ENCODE assay signal across 20 cellular contexts in genomic region chr1:11780380-11781147, GRCh38. TPM values are rescaled to one million over a fixed set of nuclear protein-coding genes. Genes with fewer than 3 reads are reported as not detected.
DNase-seq lines count a peak whose midpoint lies in the region; ATAC-seq, FAIRE-seq and TF ChIP-seq lines count a peak whose summit lies in the region.
"Had no signal": no experiment of that assay in that cellular context is flagged by ENCODE, and none has a peak within 500 bp of the region (broad histone marks: within the 10 kb centered on the region; RNA-seq: fewer than 3 reads in every experiment).

No MANE protein-coding gene starts in this region.

- no peak overlapping the region for H3K4me3 ChIP-seq in right cardiac atrium (ENCODE audit: low read length)
- no peak overlapping the region for H3K4me3 ChIP-seq in HEK293 (ENCODE audit: low read depth, low read length)
- H3K4me3 ChIP-seq in H1 (ENCODE audit: extremely low read depth in 1 of 4, insufficient read depth in 2 of 4, low read depth in 3 of 4, low read length in 4 of 4) = no peak overlapping the region
- no peak overlapping the region for H3K4me3 ChIP-seq in neural progenitor cell
- no peak overlapping the region for H3K4me3 ChIP-seq in dorsolateral prefrontal cortex
- H3K4me3 ChIP-seq: A549 had no signal

- no peak overlapping the region for H3K18ac ChIP-seq in H1 (ENCODE audit: extremely low read depth, low read length)

- H3K4me2 ChIP-seq in H1 (ENCODE audit: insufficient read depth in 1 of 2, low read depth in 2 of 2, low read length in 2 of 2) = no peak overlapping the region
- H3K4me2 ChIP-seq in neural progenitor cell = no peak overlapping the region
- H3K4me2 ChIP-seq: A549 had no signal

- peaks cover 7% of the 10 kb centered on the region for H3K4me1 Mint-ChIP-seq in neural progenitor cell

- peaks cover 4% of the 10 kb centered on the region for H3K27me3 Mint-ChIP-seq in neural progenitor cell (ENCODE audit: insufficient read depth, low read depth)

- no peak overlapping the region for H2BK5ac ChIP-seq in H1 (ENCODE audit: low read depth, low read length)

- H4K20me1 ChIP-seq in H1 (replicated peaks in 1 of 2; ENCODE audit: control insufficient read depth in 1 of 2, insufficient read depth in 2 of 2, low read length in 2 of 2) (no peaks in the 10 kb centered on the region), neural progenitor cell (ENCODE audit: low read depth) (no peaks in the 10 kb centered on the region)

- H3K4ac ChIP-seq in H1 (replicated peaks; ENCODE audit: insufficient read length, low read depth, low read length) = no peak overlapping the region

- no peaks in the 10 kb centered on the region for H3K27me3 ChIP-seq in right cardiac atrium (ENCODE audit: control insufficient read depth, insufficient read depth)
- H3K27me3 ChIP-seq in H1 (replicated peaks in 1 of 4; ENCODE audit: control insufficient read depth in 3 of 4, extremely low read depth in 1 of 4, insufficient read depth in 3 of 4, low read length in 3 of 4) = no peaks in the 10 kb centered on the region
- H3K27me3 ChIP-seq in neural progenitor cell = no peaks in the 10 kb centered on the region
- H3K27me3 ChIP-seq in dorsolateral prefrontal cortex = no peaks in the 10 kb centered on the region
- H3K27me3 ChIP-seq: BE2C had no signal

- no peak overlapping the region for H2BK20ac ChIP-seq in H1 (ENCODE audit: low read length)

- H2AFZ ChIP-seq in H1 (ENCODE audit: low read length) (no peak overlapping the region), neural progenitor cell (replicated peaks) (no peak overlapping the region)

- H3K27ac ChIP-seq in right cardiac atrium (ENCODE audit: low read length) = no peak overlapping the region
- H3K27ac ChIP-seq in HEK293 (ENCODE audit: extremely low read depth, low read depth, low read length) = no peak overlapping the region
- H3K27ac ChIP-seq in H1 (ENCODE audit: low read depth, low read length) = no peak overlapping the region
- H3K27ac ChIP-seq in neural progenitor cell = no peak overlapping the region
- H3K27ac ChIP-seq in dorsolateral prefrontal cortex = no peak overlapping the region
- H3K27ac ChIP-seq: A549 had no signal

- ATAC-seq in right cardiac atrium (no peak), Right ventricle myocardium superior (ENCODE audit: poor library complexity) (no peak), GM18502 (IDR thresholded peaks at IDR 0.05; ENCODE audit: poor library complexity, unreplicated experiment) (no peak)
- ATAC-seq: A549; CD8-positive, alpha-beta T cell; HCT116 had no signal

- no peak overlapping the region for H4K5ac ChIP-seq in H1 (ENCODE audit: insufficient read length, low read depth, low read length)

- H3K9ac ChIP-seq in H1 (replicated peaks in 1 of 4; ENCODE audit: extremely low read depth in 1 of 4, low read depth in 3 of 4, low read length in 3 of 4) (no peak overlapping the region), neural progenitor cell (no peak overlapping the region)

- no peak overlapping the region for H3K23ac ChIP-seq in H1 (ENCODE audit: insufficient read length)

- no peak overlapping the region for H3K27ac Mint-ChIP-seq in neural progenitor cell
- H3K27ac Mint-ChIP-seq: CD8-positive, alpha-beta T cell had no signal

- no peak for TF ChIP-seq CTCF in HEK293 (tag by site-specific recombination; IDR thresholded peaks at IDR 0.05)
- no peak for TF ChIP-seq CTCF in H1 (IDR thresholded peaks at IDR 0.05; ENCODE audit: control extremely low read depth in 1 of 3, insufficient read depth in 1 of 3, low read depth in 1 of 3, low read length in 3 of 3)
- TF ChIP-seq CTCF in neural progenitor cell (IDR thresholded peaks at IDR 0.05) = no peak
- TF ChIP-seq CTCF in dorsolateral prefrontal cortex (IDR thresholded peaks at IDR 0.05 in 54 of 56, conservative IDR thresholded peaks at IDR 0.05 in 2 of 56; ENCODE audit: low read depth in 1 of 56, partially characterized antibody in 56 of 56) = no peak

- H4K91ac ChIP-seq in H1 (replicated peaks; ENCODE audit: insufficient read length, low read length) = no peak overlapping the region

- no peak for TF ChIP-seq EP300 in H1 (IDR thresholded peaks at IDR 0.05; ENCODE audit: borderline replicate concordance in 1 of 2, low read depth in 2 of 2, low read length in 2 of 2)

- no peak overlapping the region for H2BK15ac ChIP-seq in H1 (ENCODE audit: low read length)

- no peak for TF ChIP-seq POLR2A in H1 (IDR thresholded peaks at IDR 0.05; ENCODE audit: control extremely low read depth in 1 of 2, low read depth in 2 of 2, low read length in 2 of 2)

- intact Hi-C loops in right cardiac atrium (cut with DNase I) = no loop called here
- intact Hi-C loops in Right ventricle myocardium superior (cut with DNase I) = loop anchor here (10.0 kb wide), 1 partner anchor 46 kb away; the partner anchor contains the start of gene AGTRAP
- intact Hi-C loops in dorsolateral prefrontal cortex (cut with DNase I) = no loop called here

- H3K14ac ChIP-seq in H1 (ENCODE audit: insufficient read length) = no peak overlapping the region

- POLR2A ChIA-PET in HEK293 (lab: Yijun Ruan, JAX) = no interaction called here
- POLR2A ChIA-PET in H1 (lab: Charles Lee; ENCODE audit: partially characterized antibody) = interaction anchor here (1.0 to 1.4 kb wide), 3 partner anchors 8 to 17 kb away, joined by 3 read pairs; no protein-coding TSS in a partner anchor

- WGBS in right cardiac atrium = 79% methylated on average over 10 of the region's 10 CpGs
- WGBS in H1 (ENCODE audit: extremely low coverage in 1 of 2, insufficient coverage in 1 of 2, insufficient read length in 1 of 2, insufficient replicate concordance in 2 of 2, low coverage in 1 of 2, low lambda C conversion rate in 2 of 2, missing lambda C conversion rate in 1 of 2), 2 experiments = 85% methylated on average over 7 of the region's 10 CpGs; no CpG with 5 or more reads in 1 of the 2 experiments

- TF ChIP-seq RAD21 in H1 (IDR thresholded peaks at IDR 0.05 in 1 of 2, conservative IDR thresholded peaks at IDR 0.05 in 1 of 2; ENCODE audit: low read depth in 2 of 2, low read length in 2 of 2) = no peak

- no peak overlapping the region for H3K4me3 Mint-ChIP-seq in neural progenitor cell
- H3K4me3 Mint-ChIP-seq: CD14-positive monocyte; CD8-positive, alpha-beta T cell had no signal

- H3K79me2 ChIP-seq in H1 (ENCODE audit: control insufficient read depth in 1 of 2, insufficient read depth in 2 of 2, low read length in 2 of 2) (no peaks in the 10 kb centered on the region), neural progenitor cell (ENCODE audit: low read depth) (no peaks in the 10 kb centered on the region)

- H2AK5ac ChIP-seq in H1 (ENCODE audit: low read depth, low read length) = no peak overlapping the region

- H3K9me3 Mint-ChIP-seq in neural progenitor cell = no peaks in the 10 kb centered on the region
- H3K9me3 Mint-ChIP-seq: CD8-positive, alpha-beta T cell had no signal

- CTCF ChIA-PET in HEK293 (lab: Yijun Ruan, JAX) (no interaction called here), H1 (lab: Charles Lee; ENCODE audit: partially characterized antibody) (interaction anchor here (0.6 to 2.9 kb wide), 7 partner anchors 14 to 208 kb away, joined by 3 to 8 read pairs (median 3); partner anchors contain the start of gene AGTRAP)

- H3K36me3 Mint-ChIP-seq in neural progenitor cell = no peaks in the 10 kb centered on the region
- H3K36me3 Mint-ChIP-seq: CD14-positive monocyte; CD8-positive, alpha-beta T cell had no signal

- H3K9me3 ChIP-seq in right cardiac atrium (ENCODE audit: control insufficient read depth, low read length) (no peaks in the 10 kb centered on the region), HEK293 (ENCODE audit: control insufficient read depth, insufficient read depth, low read depth, low read length) (no peaks in the 10 kb centered on the region), H1 (ENCODE audit: insufficient read depth in 2 of 2, low read depth in 1 of 2, low read length in 1 of 2) (no peaks in the 10 kb centered on the region), neural progenitor cell (ENCODE audit: low read depth) (no peaks in the 10 kb centered on the region)
- H3K9me3 ChIP-seq: A549, BE2C had no signal

- FAIRE-seq in H1 (lab: Jason Lieb, UNC) = no peak
- FAIRE-seq: A549, D721Med, H54 had no signal

- no peaks in the 10 kb centered on the region for H3K79me1 ChIP-seq in H1 (ENCODE audit: low read depth, low read length)

- no peak overlapping the region for H3K56ac ChIP-seq in H1 (replicated peaks; ENCODE audit: insufficient read length, low read depth, low read length)

- H2BK120ac ChIP-seq in H1 (replicated peaks; ENCODE audit: low read depth, low read length) = no peak overlapping the region

- peak in 2 of 3 donors; percentile 12 to 33 for DNase-seq in right cardiac atrium
- DNase-seq in Right ventricle myocardium superior = no peak
- DNase-seq in H1 (ENCODE audit: low read depth in 1 of 2, low spot score in 2 of 2) = no peak
- peak; percentile 13 for DNase-seq in neural progenitor cell (ENCODE audit: low spot score)
- DNase-seq in dorsolateral prefrontal cortex = no peak
- no peak for DNase-seq in C1 segment of cervical spinal cord (lab: John Stamatoyannopoulos, UW)
- DNase-seq: BE2C; CD8-positive, alpha-beta T cell; COR-L47; DMS153; DMS79 treated with DMSO at 0.1 percent for 48 hours; GF-D8 had no signal

- H2BK12ac ChIP-seq in H1 (ENCODE audit: low read depth, low read length) = 0 out of 2 replicates have a peak overlapping the region, but pooled peaks have one; percentile 84

- peaks cover 2% of the 10 kb centered on the region for H3K4me1 ChIP-seq in right cardiac atrium (ENCODE audit: control insufficient read depth, insufficient read depth, low read length)
- no peaks in the 10 kb centered on the region for H3K4me1 ChIP-seq in HEK293 (ENCODE audit: control insufficient read depth, insufficient read depth, low read length)
- peaks cover 0 to 14% (median 9%) of the 10 kb centered on the region in 4 experiments; a peak in 6 of 7 replicates for H3K4me1 ChIP-seq in H1 (replicated peaks in 1 of 4; ENCODE audit: control insufficient read depth in 3 of 4, insufficient read depth in 4 of 4, low read length in 3 of 4)
- peaks cover 3% of the 10 kb centered on the region for H3K4me1 ChIP-seq in neural progenitor cell
- H3K4me1 ChIP-seq: A549, BE2C had no signal

- no peak overlapping the region for H4K8ac ChIP-seq in H1 (ENCODE audit: extremely low read depth, insufficient read depth, low read length)

- peaks cover 3% of the 10 kb centered on the region for H3F3A ChIP-seq in neural progenitor cell (ENCODE audit: low read depth)

- no peaks in the 10 kb centered on the region for H3K36me3 ChIP-seq in HEK293 (ENCODE audit: control insufficient read depth in 2 of 2, insufficient read depth in 1 of 2, low read length in 2 of 2)
- H3K36me3 ChIP-seq in H1 (ENCODE audit: control insufficient read depth in 2 of 4, insufficient read depth in 4 of 4, low read length in 3 of 4) = no peaks in the 10 kb centered on the region
- H3K36me3 ChIP-seq in neural progenitor cell = no peaks in the 10 kb centered on the region
- H3K36me3 ChIP-seq: BE2C had no signal

- H3K23me2 ChIP-seq in H1 (ENCODE audit: low read depth, low read length) = no peaks in the 10 kb centered on the region

RNA-seq across cellular contexts. Expression of gene C1orf167, which starts 18.6 kb away (rescaled TPM):
- total RNA-seq in right cardiac atrium = 1 to 10 TPM; 1.3 to 2.7 (median 2.0) TPM
- polyA plus RNA-seq in right cardiac atrium = 4.0 TPM
- total RNA-seq in Right ventricle myocardium superior = 2.7 TPM
- total RNA-seq in H1 (2021; fragmentation: NEBNext Ultra II Directional; extraction: Animal tissue kit (Norgen Biotek cat#: 25700)) = 0.90 and 1.3 TPM in 2 replicates
- polyA plus RNA-seq in H1 (2011; rRNA removed) = 0.67 and 0.70 TPM in 2 replicates
- polyA plus RNA-seq in H1 (2011; cell fraction: cytosol; rRNA removed) = 1.0 TPM
- polyA plus RNA-seq in H1 (2011; cell fraction: nucleus; rRNA removed) = 1.4 TPM
- polyA plus RNA-seq in H1 (2012, experiment 1 of 2) = 0.52 to 4.1 TPM (median 1.8 TPM) in 4 replicates
- polyA plus RNA-seq in H1 (2012, experiment 2 of 2) = 0.43 TPM
- 0.69 TPM for polyA plus RNA-seq in H1 (2013, experiment 1 of 2)
- polyA plus RNA-seq in H1 (2013, experiment 2 of 2) = 0.64 TPM
- polyA minus RNA-seq in H1 (2011; rRNA and poly(A)+ RNA removed) = 0.22 and 0.47 TPM in 2 replicates
- not detected for polyA minus RNA-seq in H1 (2011; cell fraction: cytosol; rRNA and poly(A)+ RNA removed)
- 1.2 TPM for polyA minus RNA-seq in H1 (2011; cell fraction: nucleus; rRNA and poly(A)+ RNA removed)
- 0.22 TPM in 1 of 2 replicates, not detected in the other for total RNA-seq in neural progenitor cell (ENCODE audit: low replicate concordance)
- 1 to 10 TPM in 2 of 120 experiments, under 1 TPM in 23, not detected in 95; 0.14 to 1.8 (median 0.57) TPM for total RNA-seq in dorsolateral prefrontal cortex
- total RNA-seq: CD8-positive, alpha-beta T cell; HT1080 had no signal
- polyA plus RNA-seq: A549, CD14-positive monocyte had no signal

RNA-seq across cellular contexts. Expression of gene MTHFR, which starts 25.2 kb away (rescaled TPM):
- 10 to 100 TPM; 46.6 to 75.2 (median 58.9) TPM for total RNA-seq in right cardiac atrium
- polyA plus RNA-seq in right cardiac atrium = 36.7 TPM
- total RNA-seq in Right ventricle myocardium superior = 34.6 TPM
- total RNA-seq in H1 (2021; fragmentation: NEBNext Ultra II Directional; extraction: Animal tissue kit (Norgen Biotek cat#: 25700)) = 17.9 and 18.5 TPM in 2 replicates
- 8.7 and 11.6 TPM in 2 replicates for polyA plus RNA-seq in H1 (2011; rRNA removed)
- 11.6 TPM for polyA plus RNA-seq in H1 (2011; cell fraction: cytosol; rRNA removed)
- 25.9 TPM for polyA plus RNA-seq in H1 (2011; cell fraction: nucleus; rRNA removed)
- 8.8 to 11.6 TPM (median 10.6 TPM) in 4 replicates for polyA plus RNA-seq in H1 (2012, experiment 1 of 2)
- 9.7 TPM for polyA plus RNA-seq in H1 (2012, experiment 2 of 2)
- polyA plus RNA-seq in H1 (2013, experiment 1 of 2) = 7.9 TPM
- polyA plus RNA-seq in H1 (2013, experiment 2 of 2) = 6.8 TPM
- polyA minus RNA-seq in H1 (2011; rRNA and poly(A)+ RNA removed) = 27.2 and 30.4 TPM in 2 replicates
- polyA minus RNA-seq in H1 (2011; cell fraction: cytosol; rRNA and poly(A)+ RNA removed) = 13.9 TPM
- 36.5 TPM for polyA minus RNA-seq in H1 (2011; cell fraction: nucleus; rRNA and poly(A)+ RNA removed)
- total RNA-seq in neural progenitor cell (ENCODE audit: low replicate concordance) = 7.0 and 14.3 TPM in 2 replicates
- total RNA-seq in dorsolateral prefrontal cortex = 10 to 100 TPM; 31.4 to 70.6 (median 41.5) TPM

RNA-seq across cellular contexts. Expression of gene CLCN6, which starts 25.4 kb away (rescaled TPM):
- total RNA-seq in right cardiac atrium = 10 to 100 TPM; 30.4 to 54.9 (median 36.8) TPM
- polyA plus RNA-seq in right cardiac atrium = 16.2 TPM
- 15.2 TPM for total RNA-seq in Right ventricle myocardium superior
- total RNA-seq in H1 (2021; fragmentation: NEBNext Ultra II Directional; extraction: Animal tissue kit (Norgen Biotek cat#: 25700)) = 25.5 and 26.0 TPM in 2 replicates
- polyA plus RNA-seq in H1 (2011; rRNA removed) = 15.7 and 20.4 TPM in 2 replicates
- polyA plus RNA-seq in H1 (2011; cell fraction: cytosol; rRNA removed) = 14.5 TPM
- 56.9 TPM for polyA plus RNA-seq in H1 (2011; cell fraction: nucleus; rRNA removed)
- 16.3 to 19.7 TPM (median 17.9 TPM) in 4 replicates for polyA plus RNA-seq in H1 (2012, experiment 1 of 2)
- polyA plus RNA-seq in H1 (2012, experiment 2 of 2) = 5.3 TPM
- polyA plus RNA-seq in H1 (2013, experiment 1 of 2) = 25.9 TPM
- 26.7 TPM for polyA plus RNA-seq in H1 (2013, experiment 2 of 2)
- 14.1 and 19.6 TPM in 2 replicates for polyA minus RNA-seq in H1 (2011; rRNA and poly(A)+ RNA removed)
- polyA minus RNA-seq in H1 (2011; cell fraction: cytosol; rRNA and poly(A)+ RNA removed) = 11.1 TPM
- polyA minus RNA-seq in H1 (2011; cell fraction: nucleus; rRNA and poly(A)+ RNA removed) = 21.3 TPM
- 10.3 and 15.6 TPM in 2 replicates for total RNA-seq in neural progenitor cell (ENCODE audit: low replicate concordance)
- 10 to 100 TPM; 51.7 to 92.9 (median 69.7) TPM for total RNA-seq in dorsolateral prefrontal cortex

RNA-seq across cellular contexts. Expression of gene AGTRAP, which starts 44.6 kb away (rescaled TPM):
- total RNA-seq in right cardiac atrium = 10 to 100 TPM; 17.5 to 25.0 (median 21.9) TPM
- polyA plus RNA-seq in right cardiac atrium = 23.9 TPM
- 13.6 TPM for total RNA-seq in Right ventricle myocardium superior
- 69.7 and 70.9 TPM in 2 replicates for total RNA-seq in H1 (2021; fragmentation: NEBNext Ultra II Directional; extraction: Animal tissue kit (Norgen Biotek cat#: 25700))
- 192 and 261 TPM in 2 replicates for polyA plus RNA-seq in H1 (2011; rRNA removed)
- 143 TPM for polyA plus RNA-seq in H1 (2011; cell fraction: cytosol; rRNA removed)
- 170 TPM for polyA plus RNA-seq in H1 (2011; cell fraction: nucleus; rRNA removed)
- 62.9 to 98.6 TPM (median 90.5 TPM) in 4 replicates for polyA plus RNA-seq in H1 (2012, experiment 1 of 2)
- 114 TPM for polyA plus RNA-seq in H1 (2012, experiment 2 of 2)
- 85.2 TPM for polyA plus RNA-seq in H1 (2013, experiment 1 of 2)
- polyA plus RNA-seq in H1 (2013, experiment 2 of 2) = 106 TPM
- 53.6 and 60.7 TPM in 2 replicates for polyA minus RNA-seq in H1 (2011; rRNA and poly(A)+ RNA removed)
- polyA minus RNA-seq in H1 (2011; cell fraction: cytosol; rRNA and poly(A)+ RNA removed) = 48.1 TPM
- 36.8 TPM for polyA minus RNA-seq in H1 (2011; cell fraction: nucleus; rRNA and poly(A)+ RNA removed)
- 12.4 and 67.7 TPM in 2 replicates for total RNA-seq in neural progenitor cell (ENCODE audit: low replicate concordance)
- total RNA-seq in dorsolateral prefrontal cortex = 10 to 100 TPM in 113 of 120 experiments, 1 to 10 TPM in 7; 5.0 to 40.1 (median 15.7) TPM

Comparison
In these comparisons a context has a peak if more than half of its experiments do, and no peak if none do; other contexts are left out.
1. DNase-seq: peak in right cardiac atrium (2 of 3) and neural progenitor cell (single experiment); none in Right ventricle myocardium superior (single experiment), H1 (0 of 2), dorsolateral prefrontal cortex (0 of 10) and C1 segment of cervical spinal cord (0 of 14).